In genomic region chr2:235909371-235909770, GRCh38 we compare ENCODE assay signal across 33 cellular contexts.
"Had no signal": no experiment of that assay in that cellular context is flagged by ENCODE, and none has a peak within 500 bp of the region (broad histone marks: within the 10 kb centered on the region; RNA-seq: fewer than 3 reads in every experiment).

No MANE protein-coding gene starts in this region.

- DNase-seq: activated B cell treated with CpG ODN at 0.5 μM for 24 hours; activated CD4-positive, alpha-beta memory T cell treated with anti-CD3 and anti-CD28 coated beads for 36 hours; activated CD4-positive, alpha-beta T cell treated with anti-CD3 and anti-CD28 coated beads for 4 hours; activated CD4-positive, alpha-beta T cell treated with anti-CD3 and anti-CD28 coated beads, Interleukin-2, amount 50 U/mL, for 1 hour; activated CD4-positive, CD25-positive, alpha-beta regulatory T cell treated with anti-CD3 and anti-CD28 coated beads, Interleukin-2, amount 50 U/mL, for 72 hours; activated CD8-positive, alpha-beta memory T cell treated with anti-CD3 and anti-CD28 coated beads for 24 hours; activated CD8-positive, alpha-beta memory T cell treated with anti-CD3 and anti-CD28 coated beads, Interleukin-2, amount 10 ng/mL, durations not matched to agents 7 days and 5 days; activated CD8-positive, alpha-beta memory T cell treated with anti-CD3 and anti-CD28 coated beads, Interleukin-2, amount 50 U/mL, for 48 hours; activated effector memory CD4-positive, alpha-beta T cell treated with Interleukin-2 at 50 U/mL for 16 hours; activated naive CD4-positive, alpha-beta T cell treated with anti-CD3 and anti-CD28 coated beads, Interleukin-2, amount 10 ng/mL, durations not matched to agents 7 days and 5 days; activated T-cell treated with anti-CD3 and anti-CD28 coated beads, Interleukin-2, amount 50 U/mL, for 48 hours; amniotic stem cell; aorta; brain microvascular endothelial cell; central memory CD4-positive, alpha-beta T cell; IMR-90; Kasumi-1; KBM-7; NCI-H1092; NCI-H1417; NCI-H146; NCI-H187; NCI-H2029 treated with DMSO at 0.1 percent for 48 hours; NCI-H2107; NCI-H2171; NCI-H446 treated with DMSO at 0.1 percent for 48 hours; NK-92 treated with Interleukin-12 subunit alpha and Interleukin-12 subunit beta, amount 100 ng/mL, for 24 hours; SHP77; SK-N-SH; T-helper 9 cell had no signal

- H3K4me3 ChIP-seq: SJCRH30 had no signal

- H3K27ac Mint-ChIP-seq: activated B cell treated with CpG ODN at 0.5 μM for 24 hours; activated CD4-positive, alpha-beta memory T cell treated with anti-CD3 and anti-CD28 coated beads for 36 hours; activated CD8-positive, alpha-beta memory T cell treated with anti-CD3 and anti-CD28 coated beads, Interleukin-2, amount 10 ng/mL, durations not matched to agents 7 days and 5 days; activated naive CD4-positive, alpha-beta T cell treated with anti-CD3 and anti-CD28 coated beads, Interleukin-2, amount 10 ng/mL, durations not matched to agents 7 days and 5 days; activated naive CD8-positive, alpha-beta T cell; T-helper 1 cell treated with Interleukin-12 subunit alpha and Interleukin-12 subunit beta and Interleukin-4 antibody, amounts not matched to agents 30 μg/mL and 1 μg/mL, for 36 hours had no signal

- H3K4me1 Mint-ChIP-seq: activated CD8-positive, alpha-beta memory T cell treated with anti-CD3 and anti-CD28 coated beads, Interleukin-2, amount 10 ng/mL, durations not matched to agents 7 days and 5 days; activated naive CD4-positive, alpha-beta T cell treated with anti-CD3 and anti-CD28 coated beads, Interleukin-2, amount 10 ng/mL, durations not matched to agents 7 days and 5 days had no signal

- H3K36me3 Mint-ChIP-seq: activated CD8-positive, alpha-beta memory T cell treated with anti-CD3 and anti-CD28 coated beads, Interleukin-2, amount 10 ng/mL, durations not matched to agents 7 days and 5 days; activated naive CD4-positive, alpha-beta T cell treated with anti-CD3 and anti-CD28 coated beads, Interleukin-2, amount 10 ng/mL, durations not matched to agents 7 days and 5 days; activated naive CD8-positive, alpha-beta T cell had no signal

- H3K4me3 Mint-ChIP-seq: activated B cell treated with CpG ODN at 0.5 μM for 24 hours; activated CD4-positive, alpha-beta memory T cell treated with anti-CD3 and anti-CD28 coated beads for 36 hours; activated CD8-positive, alpha-beta memory T cell treated with anti-CD3 and anti-CD28 coated beads, Interleukin-2, amount 10 ng/mL, durations not matched to agents 7 days and 5 days; activated naive CD4-positive, alpha-beta T cell treated with anti-CD3 and anti-CD28 coated beads, Interleukin-2, amount 10 ng/mL, durations not matched to agents 7 days and 5 days; activated naive CD8-positive, alpha-beta T cell; T-helper 1 cell treated with Interleukin-12 subunit alpha and Interleukin-12 subunit beta and Interleukin-4 antibody, amounts not matched to agents 30 μg/mL and 1 μg/mL, for 36 hours had no signal

- H3K9me3 Mint-ChIP-seq: activated naive CD4-positive, alpha-beta T cell treated with anti-CD3 and anti-CD28 coated beads, Interleukin-2, amount 10 ng/mL, durations not matched to agents 7 days and 5 days; T-helper 1 cell treated with Interleukin-12 subunit alpha and Interleukin-12 subunit beta and Interleukin-4 antibody, amounts not matched to agents 30 μg/mL and 1 μg/mL, for 36 hours had no signal
